ENCODE assay signal across 18 cellular contexts in the genomic region with DNA sequence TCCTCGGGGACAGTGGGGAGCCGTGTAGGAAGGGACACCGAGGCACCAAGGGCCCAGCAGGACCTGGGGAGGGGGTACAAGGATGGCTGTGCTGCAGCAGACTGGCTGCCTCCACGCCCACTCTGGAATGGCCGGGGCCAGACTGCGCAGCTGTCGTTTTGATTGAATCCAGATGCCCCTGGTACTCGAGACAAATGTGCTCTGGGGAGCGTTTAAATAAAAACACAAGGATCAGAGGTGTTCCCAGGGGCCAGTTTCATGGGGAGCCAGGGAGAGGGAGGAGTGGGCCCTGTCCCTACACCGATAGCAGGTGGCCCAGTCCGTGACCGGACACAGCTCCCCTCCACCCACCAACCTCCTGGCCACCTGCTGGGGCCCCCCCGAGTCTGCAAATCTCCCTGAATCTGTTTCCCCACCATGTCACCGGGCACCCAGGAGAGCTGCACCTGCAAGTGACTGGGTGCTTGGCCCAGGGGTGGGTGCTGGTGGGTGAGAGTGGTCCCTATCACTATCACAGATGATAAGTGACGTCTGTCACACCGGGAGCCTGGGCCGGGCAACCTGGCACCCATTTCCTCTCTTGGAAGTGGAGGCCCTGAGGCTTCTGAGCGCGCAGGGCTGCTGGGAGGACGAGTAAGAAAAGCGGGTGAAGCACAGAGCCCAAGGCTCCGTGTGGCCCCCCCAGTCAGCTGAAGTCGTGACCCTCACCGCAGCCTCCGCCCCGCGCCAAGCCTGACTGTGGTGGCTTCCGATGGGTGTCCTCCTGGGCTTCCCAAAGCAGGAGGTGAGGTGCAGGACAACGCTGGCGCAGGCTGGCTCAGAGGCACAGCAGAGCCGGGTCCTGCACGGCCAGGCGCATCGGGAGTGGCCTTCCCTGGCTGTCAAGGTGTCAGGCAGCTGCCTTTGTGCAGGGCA. TPM values are rescaled to one million over a fixed set of nuclear protein-coding genes. Genes with fewer than 3 reads are reported as not detected.
DNase-seq lines count a peak whose midpoint lies in the region; ATAC-seq and TF ChIP-seq lines count a peak whose summit lies in the region.
"Had no signal": no experiment of that assay in that cellular context is flagged by ENCODE, and none has a peak within 500 bp of the region (broad histone marks: within the 10 kb centered on the region; RNA-seq: fewer than 3 reads in every experiment).

No MANE protein-coding gene starts in this region.

- H3K36me3 ChIP-seq in trophoblast cell (ENCODE audit: control insufficient read depth in 1 of 2, insufficient read depth in 2 of 2, low read length in 2 of 2) = no peaks in the 10 kb centered on the region

- DNase-seq in NCI-H1417 (lab: John Stamatoyannopoulos, UW) (peak; percentile 43 to 83 (median 61)), NCI-H1417 treated with DMSO at 0.1 percent for 48 hours (lab: John Stamatoyannopoulos, UW) (no peak), NCI-H524 treated with DMSO at 0.1 percent for 48 hours (lab: John Stamatoyannopoulos, UW) (peak; percentile 69), foreskin fibroblast (peak; percentile 33 to 79), trophoblast cell (no peak)
- DNase-seq in stimulated activated CD4-positive, alpha-beta T cell treated with anti-CD3 and anti-CD28 coated beads, Interleukin-15, amount 100 ng/mL, for 24 hours = no peak
- DNase-seq: 8988T; activated CD4-positive, CD25-positive, alpha-beta regulatory T cell treated with anti-CD3 and anti-CD28 coated beads, Interleukin-2, amount 50 U/mL, for 72 hours; activated T-cell treated with anti-CD3 and anti-CD28 coated beads, Interleukin-2, amount 50 U/mL, for 72 hours; anterior cingulate cortex; COR-L47; dorsolateral prefrontal cortex; IMR-90; left cardiac atrium; occipital lobe; T-helper 1 cell had no signal

- no peaks in the 10 kb centered on the region for H3K27me3 ChIP-seq in trophoblast cell (ENCODE audit: insufficient read depth, low read length)

- H2AK5ac ChIP-seq in trophoblast cell (ENCODE audit: low read length) = no peak overlapping the region

- no peak overlapping the region for H2BK5ac ChIP-seq in trophoblast cell (ENCODE audit: low read depth, low read length, poor library complexity)

- no peak for ATAC-seq in HG03342 (IDR thresholded peaks at IDR 0.05; ENCODE audit: unreplicated experiment)
- ATAC-seq in GM21576 (IDR thresholded peaks at IDR 0.05; ENCODE audit: unreplicated experiment) = no peak
- ATAC-seq: activated T-cell treated with anti-CD3 and anti-CD28 coated beads, Interleukin-2, amount 50 U/mL, for 72 hours had no signal

- H3K14ac ChIP-seq in trophoblast cell (ENCODE audit: low read length) = no peak overlapping the region

- TF ChIP-seq CTCF in foreskin fibroblast (IDR thresholded peaks at IDR 0.05; ENCODE audit: low read depth, low read length) = no peak

- no peak overlapping the region for H2AFZ ChIP-seq in trophoblast cell (ENCODE audit: insufficient read depth, low read length, poor library complexity)

- H3K4me3 ChIP-seq in foreskin fibroblast (ENCODE audit: low read depth in 1 of 2, low read length in 2 of 2) (no peak overlapping the region), trophoblast cell (ENCODE audit: low read depth, low read length) (peak overlapping the region; percentile 53)
- H3K4me3 ChIP-seq: dorsolateral prefrontal cortex had no signal

- H3K27ac ChIP-seq in trophoblast cell (ENCODE audit: low read depth, low read length) = no peak overlapping the region
- H3K27ac ChIP-seq: dorsolateral prefrontal cortex had no signal

- H3K4ac ChIP-seq in trophoblast cell (ENCODE audit: low read depth, low read length) = no peak overlapping the region

- no peak overlapping the region for H4K8ac ChIP-seq in trophoblast cell (ENCODE audit: low read depth, low read length)

- H3K79me2 ChIP-seq in trophoblast cell (ENCODE audit: control insufficient read depth, insufficient read depth, low read length, poor library complexity) = no peaks in the 10 kb centered on the region

- no peak overlapping the region for H3K9ac ChIP-seq in trophoblast cell (ENCODE audit: low read length)

- H3K4me1 ChIP-seq in trophoblast cell (ENCODE audit: control insufficient read depth in 1 of 2, insufficient read depth in 2 of 2, low read length in 2 of 2) = peaks cover 0 to 4% of the 10 kb centered on the region in 2 experiments

- H3K4me2 ChIP-seq in trophoblast cell (ENCODE audit: low read length) = no peak overlapping the region

- peaks cover 54% of the 10 kb centered on the region for H3K9me3 ChIP-seq in trophoblast cell (ENCODE audit: insufficient read depth, low read depth, low read length)

- no CpG with 5 or more reads among the region's 34 CpGs for WGBS in trophoblast cell (ENCODE audit: extremely low coverage, insufficient coverage, insufficient read length)

- no peak overlapping the region for H4K91ac ChIP-seq in trophoblast cell (ENCODE audit: low read depth, low read length)

- H4K12ac ChIP-seq in trophoblast cell (ENCODE audit: low read depth, low read length) = no peak overlapping the region

- no peaks in the 10 kb centered on the region for H3K79me1 ChIP-seq in trophoblast cell (ENCODE audit: low read length)

- H2BK120ac ChIP-seq in trophoblast cell (ENCODE audit: insufficient read depth, low read length, poor library complexity) = no peak overlapping the region

- no peak overlapping the region for H2BK12ac ChIP-seq in trophoblast cell (ENCODE audit: low read length)

- H3K23ac ChIP-seq in trophoblast cell (ENCODE audit: low read length) = no peak overlapping the region

- no peak overlapping the region for H3K18ac ChIP-seq in trophoblast cell (ENCODE audit: low read length)

RNA-seq across cellular contexts. Expression of a gene that starts 21.2 kb away (rescaled TPM):
- polyA plus RNA-seq in trophoblast cell (2013) = 8.7 and 8.8 TPM in 2 replicates

Comparison
In these comparisons a context has a peak if more than half of its experiments do, and no peak if none do; other contexts are left out.
1. DNase-seq: peak in NCI-H1417 (3 of 3), NCI-H524 treated with DMSO at 0.1 percent for 48 hours (single experiment) and foreskin fibroblast (2 of 2); none in NCI-H1417 treated with DMSO at 0.1 percent for 48 hours (single experiment), trophoblast cell (0 of 2) and stimulated activated CD4-positive, alpha-beta T cell treated with anti-CD3 and anti-CD28 coated beads, Interleukin-15, amount 100 ng/mL, for 24 hours (single experiment).